ENCODE assay signal across 1 cellular context in the genomic region with DNA sequence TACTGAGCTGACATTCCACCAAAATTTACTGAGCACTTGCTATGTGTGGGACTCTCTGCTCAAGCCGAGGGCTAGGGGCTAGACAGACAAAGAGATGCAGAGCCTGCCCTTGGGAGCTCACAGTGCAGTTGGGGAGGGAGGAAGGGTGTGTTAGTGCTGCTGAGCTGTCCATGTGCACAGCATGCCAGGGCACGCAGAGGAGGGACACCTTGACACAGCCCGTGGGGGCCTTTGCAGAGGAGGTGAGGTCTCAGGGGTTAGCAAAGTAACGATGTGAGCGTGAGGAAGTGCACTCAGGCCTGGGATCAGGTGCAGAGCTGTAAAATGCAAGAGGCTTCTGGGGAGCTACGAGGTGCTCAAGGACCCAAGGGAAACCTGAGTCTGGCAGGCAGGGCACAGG.
TF ChIP-seq lines count a peak whose summit lies in the region.

No MANE protein-coding gene starts in this region.

TF ChIP-seq in H1, 55 proteins besides CTCF, POLR2A, EP300 and RAD21:
- TF ChIP-seq SP1 (IDR thresholded peaks at IDR 0.05; ENCODE audit: low read depth, low read length): no peak
- TF ChIP-seq BCL11A (IDR thresholded peaks at IDR 0.05; ENCODE audit: low read depth in 2 of 2, low read length in 2 of 2): no peak
- TF ChIP-seq SP2 (IDR thresholded peaks at IDR 0.05; ENCODE audit: low read length): no peak
- TF ChIP-seq EGR1 (IDR thresholded peaks at IDR 0.05; ENCODE audit: borderline replicate concordance, low read depth, low read length): no peak
- no peak for TF ChIP-seq BACH1 (IDR thresholded peaks at IDR 0.05; ENCODE audit: low read length)
- no peak for TF ChIP-seq MAFK (IDR thresholded peaks at IDR 0.05; ENCODE audit: low read depth, low read length)
- no peak for TF ChIP-seq SIRT6 (IDR thresholded peaks at IDR 0.05; ENCODE audit: low read length)
- TF ChIP-seq, protein P1, sequence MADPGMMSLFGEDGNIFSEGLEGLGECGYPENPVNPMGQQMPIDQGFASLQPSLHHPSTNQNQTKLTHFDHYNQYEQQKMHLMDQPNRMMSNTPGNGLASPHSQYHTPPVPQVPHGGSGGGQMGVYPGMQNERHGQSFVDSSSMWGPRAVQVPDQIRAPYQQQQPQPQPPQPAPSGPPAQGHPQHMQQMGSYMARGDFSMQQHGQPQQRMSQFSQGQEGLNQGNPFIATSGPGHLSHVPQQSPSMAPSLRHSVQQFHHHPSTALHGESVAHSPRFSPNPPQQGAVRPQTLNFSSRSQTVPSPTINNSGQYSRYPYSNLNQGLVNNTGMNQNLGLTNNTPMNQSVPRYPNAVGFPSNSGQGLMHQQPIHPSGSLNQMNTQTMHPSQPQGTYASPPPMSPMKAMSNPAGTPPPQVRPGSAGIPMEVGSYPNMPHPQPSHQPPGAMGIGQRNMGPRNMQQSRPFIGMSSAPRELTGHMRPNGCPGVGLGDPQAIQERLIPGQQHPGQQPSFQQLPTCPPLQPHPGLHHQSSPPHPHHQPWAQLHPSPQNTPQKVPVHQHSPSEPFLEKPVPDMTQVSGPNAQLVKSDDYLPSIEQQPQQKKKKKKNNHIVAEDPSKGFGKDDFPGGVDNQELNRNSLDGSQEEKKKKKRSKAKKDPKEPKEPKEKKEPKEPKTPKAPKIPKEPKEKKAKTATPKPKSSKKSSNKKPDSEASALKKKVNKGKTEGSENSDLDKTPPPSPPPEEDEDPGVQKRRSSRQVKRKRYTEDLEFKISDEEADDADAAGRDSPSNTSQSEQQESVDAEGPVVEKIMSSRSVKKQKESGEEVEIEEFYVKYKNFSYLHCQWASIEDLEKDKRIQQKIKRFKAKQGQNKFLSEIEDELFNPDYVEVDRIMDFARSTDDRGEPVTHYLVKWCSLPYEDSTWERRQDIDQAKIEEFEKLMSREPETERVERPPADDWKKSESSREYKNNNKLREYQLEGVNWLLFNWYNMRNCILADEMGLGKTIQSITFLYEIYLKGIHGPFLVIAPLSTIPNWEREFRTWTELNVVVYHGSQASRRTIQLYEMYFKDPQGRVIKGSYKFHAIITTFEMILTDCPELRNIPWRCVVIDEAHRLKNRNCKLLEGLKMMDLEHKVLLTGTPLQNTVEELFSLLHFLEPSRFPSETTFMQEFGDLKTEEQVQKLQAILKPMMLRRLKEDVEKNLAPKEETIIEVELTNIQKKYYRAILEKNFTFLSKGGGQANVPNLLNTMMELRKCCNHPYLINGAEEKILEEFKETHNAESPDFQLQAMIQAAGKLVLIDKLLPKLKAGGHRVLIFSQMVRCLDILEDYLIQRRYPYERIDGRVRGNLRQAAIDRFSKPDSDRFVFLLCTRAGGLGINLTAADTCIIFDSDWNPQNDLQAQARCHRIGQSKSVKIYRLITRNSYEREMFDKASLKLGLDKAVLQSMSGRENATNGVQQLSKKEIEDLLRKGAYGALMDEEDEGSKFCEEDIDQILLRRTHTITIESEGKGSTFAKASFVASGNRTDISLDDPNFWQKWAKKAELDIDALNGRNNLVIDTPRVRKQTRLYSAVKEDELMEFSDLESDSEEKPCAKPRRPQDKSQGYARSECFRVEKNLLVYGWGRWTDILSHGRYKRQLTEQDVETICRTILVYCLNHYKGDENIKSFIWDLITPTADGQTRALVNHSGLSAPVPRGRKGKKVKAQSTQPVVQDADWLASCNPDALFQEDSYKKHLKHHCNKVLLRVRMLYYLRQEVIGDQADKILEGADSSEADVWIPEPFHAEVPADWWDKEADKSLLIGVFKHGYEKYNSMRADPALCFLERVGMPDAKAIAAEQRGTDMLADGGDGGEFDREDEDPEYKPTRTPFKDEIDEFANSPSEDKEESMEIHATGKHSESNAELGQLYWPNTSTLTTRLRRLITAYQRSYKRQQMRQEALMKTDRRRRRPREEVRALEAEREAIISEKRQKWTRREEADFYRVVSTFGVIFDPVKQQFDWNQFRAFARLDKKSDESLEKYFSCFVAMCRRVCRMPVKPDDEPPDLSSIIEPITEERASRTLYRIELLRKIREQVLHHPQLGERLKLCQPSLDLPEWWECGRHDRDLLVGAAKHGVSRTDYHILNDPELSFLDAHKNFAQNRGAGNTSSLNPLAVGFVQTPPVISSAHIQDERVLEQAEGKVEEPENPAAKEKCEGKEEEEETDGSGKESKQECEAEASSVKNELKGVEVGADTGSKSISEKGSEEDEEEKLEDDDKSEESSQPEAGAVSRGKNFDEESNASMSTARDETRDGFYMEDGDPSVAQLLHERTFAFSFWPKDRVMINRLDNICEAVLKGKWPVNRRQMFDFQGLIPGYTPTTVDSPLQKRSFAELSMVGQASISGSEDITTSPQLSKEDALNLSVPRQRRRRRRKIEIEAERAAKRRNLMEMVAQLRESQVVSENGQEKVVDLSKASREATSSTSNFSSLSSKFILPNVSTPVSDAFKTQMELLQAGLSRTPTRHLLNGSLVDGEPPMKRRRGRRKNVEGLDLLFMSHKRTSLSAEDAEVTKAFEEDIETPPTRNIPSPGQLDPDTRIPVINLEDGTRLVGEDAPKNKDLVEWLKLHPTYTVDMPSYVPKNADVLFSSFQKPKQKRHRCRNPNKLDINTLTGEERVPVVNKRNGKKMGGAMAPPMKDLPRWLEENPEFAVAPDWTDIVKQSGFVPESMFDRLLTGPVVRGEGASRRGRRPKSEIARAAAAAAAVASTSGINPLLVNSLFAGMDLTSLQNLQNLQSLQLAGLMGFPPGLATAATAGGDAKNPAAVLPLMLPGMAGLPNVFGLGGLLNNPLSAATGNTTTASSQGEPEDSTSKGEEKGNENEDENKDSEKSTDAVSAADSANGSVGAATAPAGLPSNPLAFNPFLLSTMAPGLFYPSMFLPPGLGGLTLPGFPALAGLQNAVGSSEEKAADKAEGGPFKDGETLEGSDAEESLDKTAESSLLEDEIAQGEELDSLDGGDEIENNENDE (IDR thresholded peaks at IDR 0.05; ENCODE audit: insufficient replicate concordance, low read length): no peak
- TF ChIP-seq GTF2F1 (IDR thresholded peaks at IDR 0.05; ENCODE audit: borderline replicate concordance, low read depth, low read length): no peak
- no peak for TF ChIP-seq CHD2 (IDR thresholded peaks at IDR 0.05; ENCODE audit: low read length)
- no peak for TF ChIP-seq NANOG (IDR thresholded peaks at IDR 0.05; ENCODE audit: insufficient read depth, low read depth, low read length, poor library complexity, severe bottlenecking)
- no peak for TF ChIP-seq RBBP5 (IDR thresholded peaks at IDR 0.05; ENCODE audit: borderline replicate concordance, low read depth, low read length)
- TF ChIP-seq POLR2AphosphoS5 (IDR thresholded peaks at IDR 0.05; ENCODE audit: low read depth, low read length): no peak
- TF ChIP-seq ZNF274 (IDR thresholded peaks at IDR 0.05; ENCODE audit: borderline replicate concordance, extremely low read depth, low read length): no peak
- no peak for TF ChIP-seq SRF (IDR thresholded peaks at IDR 0.05; ENCODE audit: low read depth, low read length)
- no peak for TF ChIP-seq SAP30 (IDR thresholded peaks at IDR 0.05; ENCODE audit: insufficient read depth, insufficient replicate concordance, low read length)
